21 cellular contexts compared by ENCODE assay signal in genomic region chr1:101191049-101191448, GRCh38.
"Had no signal": no experiment of that assay in that cellular context is flagged by ENCODE, and none has a peak within 500 bp of the region (broad histone marks: within the 10 kb centered on the region; RNA-seq: fewer than 3 reads in every experiment).

No MANE protein-coding gene starts in this region.

- H3K27me3 ChIP-seq: brain microvascular endothelial cell, gastrocnemius medialis, heart right ventricle, left lung, thyroid gland had no signal

- DNase-seq: activated CD4-positive, alpha-beta T cell treated with anti-CD3 and anti-CD28 coated beads for 48 hours; activated CD4-positive, CD25-positive, alpha-beta regulatory T cell; activated CD8-positive, alpha-beta T cell treated with anti-CD3 and anti-CD28 coated beads, Interleukin-2, amount 10 ng/mL, durations not matched to agents 7 days and 5 days; activated naive CD4-positive, alpha-beta T cell treated with anti-CD3 and anti-CD28 coated beads for 36 hours; activated naive CD8-positive, alpha-beta T cell treated with anti-CD3 and anti-CD28 coated beads, Interleukin-2, amount 50 U/mL, for 24 hours; activated T-cell treated with anti-CD3 and anti-CD28 coated beads, Interleukin-2, amount 50 U/mL, for 24 hours; aorta; brain microvascular endothelial cell; central memory CD4-positive, alpha-beta T cell; cortex of kidney; effector CD8-positive, alpha-beta T cell; gastrocnemius medialis; heart right ventricle; left lung; nephron progenitor cell; nucleus accumbens; posterior cingulate gyrus; stimulated activated naive CD4-positive, alpha-beta T cell treated with Interleukin-2 at 50 U/mL for 16 hours had no signal

- H3K4me3 ChIP-seq: gastrocnemius medialis, heart right ventricle, left lung, thyroid gland had no signal

- H3K4me1 Mint-ChIP-seq: nephron progenitor cell had no signal

- H3K9me3 Mint-ChIP-seq: nephron progenitor cell had no signal

- H3K27me3 Mint-ChIP-seq: activated naive CD8-positive, alpha-beta T cell treated with anti-CD3 and anti-CD28 coated beads, Interleukin-2, amount 50 U/mL, for 24 hours; activated T-cell treated with anti-CD3 and anti-CD28 coated beads, Interleukin-2, amount 50 U/mL, for 24 hours had no signal

- H3K27ac Mint-ChIP-seq: activated CD8-positive, alpha-beta T cell treated with anti-CD3 and anti-CD28 coated beads, Interleukin-2, amount 10 ng/mL, durations not matched to agents 7 days and 5 days; activated naive CD4-positive, alpha-beta T cell treated with anti-CD3 and anti-CD28 coated beads for 36 hours; activated naive CD8-positive, alpha-beta T cell treated with anti-CD3 and anti-CD28 coated beads, Interleukin-2, amount 50 U/mL, for 24 hours; activated T-cell treated with anti-CD3 and anti-CD28 coated beads, Interleukin-2, amount 50 U/mL, for 24 hours; nephron progenitor cell; T-helper 1 cell treated with Interleukin-12 subunit alpha and Interleukin-12 subunit beta and Interleukin-4 antibody, amounts not matched to agents 30 μg/mL and 1 μg/mL, for 36 hours had no signal

- ATAC-seq: activated CD8-positive, alpha-beta T cell treated with anti-CD3 and anti-CD28 coated beads, Interleukin-2, amount 10 ng/mL, durations not matched to agents 7 days and 5 days; activated naive CD8-positive, alpha-beta T cell treated with anti-CD3 and anti-CD28 coated beads, Interleukin-2, amount 50 U/mL, for 24 hours; esophagus mucosa; gastrocnemius medialis; left lung had no signal

- H3K36me3 ChIP-seq: brain microvascular endothelial cell, gastrocnemius medialis, heart right ventricle, left lung, thyroid gland had no signal

- H3K4me3 Mint-ChIP-seq: activated CD8-positive, alpha-beta T cell treated with anti-CD3 and anti-CD28 coated beads, Interleukin-2, amount 10 ng/mL, durations not matched to agents 7 days and 5 days; activated naive CD4-positive, alpha-beta T cell treated with anti-CD3 and anti-CD28 coated beads for 36 hours; activated naive CD8-positive, alpha-beta T cell treated with anti-CD3 and anti-CD28 coated beads, Interleukin-2, amount 50 U/mL, for 24 hours; activated T-cell treated with anti-CD3 and anti-CD28 coated beads, Interleukin-2, amount 50 U/mL, for 24 hours; nephron progenitor cell; T-helper 1 cell treated with Interleukin-12 subunit alpha and Interleukin-12 subunit beta and Interleukin-4 antibody, amounts not matched to agents 30 μg/mL and 1 μg/mL, for 36 hours had no signal
